In the genomic region with DNA sequence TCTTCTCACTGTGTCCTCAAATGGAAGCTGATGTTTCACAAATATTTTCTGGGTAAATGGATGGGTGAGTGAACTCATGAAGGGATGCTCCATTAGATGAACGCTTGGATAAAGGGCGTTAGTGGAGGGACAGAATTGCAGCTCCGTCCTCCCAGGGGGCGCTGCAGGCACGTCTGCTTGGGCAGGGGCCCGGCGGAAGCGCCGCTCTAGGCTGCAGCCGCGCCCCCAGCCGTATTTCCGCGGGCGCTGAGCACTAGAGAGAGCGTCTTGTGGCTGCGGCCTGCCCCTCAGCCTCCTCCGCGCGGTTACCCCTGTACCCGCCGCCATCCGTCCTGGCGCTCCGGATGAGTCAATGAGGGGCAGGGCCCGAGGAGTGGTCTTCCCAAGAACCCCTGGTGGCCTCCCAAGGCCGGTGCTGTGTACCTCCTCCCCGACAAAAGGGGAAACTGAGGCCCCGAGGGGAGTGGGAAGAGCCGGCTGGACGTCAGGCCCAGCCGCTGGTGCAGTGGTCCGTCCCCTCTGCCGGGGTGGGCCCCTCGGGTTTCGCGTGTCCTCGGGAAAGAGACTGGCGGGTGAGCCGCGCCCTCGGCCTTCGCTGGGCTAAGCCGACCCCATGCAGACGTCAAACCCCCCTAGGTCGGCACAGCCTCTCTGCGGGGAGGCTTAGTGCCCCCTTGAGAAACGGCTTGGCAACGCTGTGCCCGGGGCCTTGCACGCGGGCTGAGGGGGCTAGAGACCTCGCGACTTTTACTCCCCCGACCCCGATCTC, we compare ENCODE assay signal across 8 cellular contexts.
A peak's percentile ranks its signal among the peaks of the same experiment; 100 is the strongest.
DNase-seq lines count a peak whose midpoint lies in the region; ATAC-seq and TF ChIP-seq lines count a peak whose summit lies in the region.

No MANE protein-coding gene starts in this region.

- TF ChIP-seq CTCF in choroid plexus epithelial cell (conservative IDR thresholded peaks at IDR 0.05; ENCODE audit: low read depth, low read length) = peak; percentile 90

- H3K4me3 ChIP-seq in choroid plexus epithelial cell (ENCODE audit: low read depth, low read length) = peak overlapping the region; percentile 95

- peak; percentile 90 for DNase-seq in Ammon's horn (ENCODE audit: low spot score)
- peak; percentile 79 for DNase-seq in NCI-H510A (lab: John Stamatoyannopoulos, UW)
- peak; percentile 91 to 95 for DNase-seq in activated CD4-positive, alpha-beta T cell treated with anti-CD3 and anti-CD28 coated beads for 24 hours (ENCODE audit: low read depth in 2 of 2)
- peak; percentile 97 for DNase-seq in choroid plexus epithelial cell (ENCODE audit: low read depth)
- peak; percentile 78 for DNase-seq in kidney glomerular epithelial cell (lab: John Stamatoyannopoulos, UW)
- peak; percentile 97 for DNase-seq in stimulated activated CD4-positive, alpha-beta T cell treated with anti-CD3 and anti-CD28 coated beads, Interleukin-15, amount 100 ng/mL, for 24 hours

- peak; percentile 96 for TF ChIP-seq POLR2A in GM19193 (IDR thresholded peaks at IDR 0.05; ENCODE audit: extremely low read depth, insufficient read depth, insufficient read length)

- peak; percentile 80 for ATAC-seq in HG03439 (IDR thresholded peaks at IDR 0.05; ENCODE audit: unreplicated experiment)

Comparison
In these comparisons a context has a peak if more than half of its experiments do, and no peak if none do; other contexts are left out.
1. Peak in every context shown above with its lines: DNase-seq, ATAC-seq and H3K4me3 ChIP-seq.